In genomic region chr10:25016349-25017246, GRCh38 we compare ENCODE assay signal across 1 cellular context.
A peak's percentile ranks its signal among the peaks of the same experiment; 100 is the strongest.
TF ChIP-seq lines count a peak whose summit lies in the region.

A gene with protein sequence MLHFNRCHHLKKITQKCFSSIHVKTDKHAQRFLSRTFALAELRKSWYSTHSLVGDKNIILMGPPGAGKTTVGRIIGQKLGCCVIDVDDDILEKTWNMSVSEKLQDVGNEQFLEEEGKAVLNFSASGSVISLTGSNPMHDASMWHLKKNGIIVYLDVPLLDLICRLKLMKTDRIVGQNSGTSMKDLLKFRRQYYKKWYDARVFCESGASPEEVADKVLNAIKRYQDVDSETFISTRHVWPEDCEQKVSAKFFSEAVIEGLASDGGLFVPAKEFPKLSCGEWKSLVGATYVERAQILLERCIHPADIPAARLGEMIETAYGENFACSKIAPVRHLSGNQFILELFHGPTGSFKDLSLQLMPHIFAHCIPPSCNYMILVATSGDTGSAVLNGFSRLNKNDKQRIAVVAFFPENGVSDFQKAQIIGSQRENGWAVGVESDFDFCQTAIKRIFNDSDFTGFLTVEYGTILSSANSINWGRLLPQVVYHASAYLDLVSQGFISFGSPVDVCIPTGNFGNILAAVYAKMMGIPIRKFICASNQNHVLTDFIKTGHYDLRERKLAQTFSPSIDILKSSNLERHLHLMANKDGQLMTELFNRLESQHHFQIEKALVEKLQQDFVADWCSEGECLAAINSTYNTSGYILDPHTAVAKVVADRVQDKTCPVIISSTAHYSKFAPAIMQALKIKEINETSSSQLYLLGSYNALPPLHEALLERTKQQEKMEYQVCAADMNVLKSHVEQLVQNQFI (plus strand): TSS chr10:25016612. CDS start chr10:25023224, 6,612 bp downstream.

TF ChIP-seq in HepG2, 621 proteins besides CTCF, POLR2A, EP300 and RAD21 (continued from another document and continues in another):
- TF ChIP-seq, protein P1, sequence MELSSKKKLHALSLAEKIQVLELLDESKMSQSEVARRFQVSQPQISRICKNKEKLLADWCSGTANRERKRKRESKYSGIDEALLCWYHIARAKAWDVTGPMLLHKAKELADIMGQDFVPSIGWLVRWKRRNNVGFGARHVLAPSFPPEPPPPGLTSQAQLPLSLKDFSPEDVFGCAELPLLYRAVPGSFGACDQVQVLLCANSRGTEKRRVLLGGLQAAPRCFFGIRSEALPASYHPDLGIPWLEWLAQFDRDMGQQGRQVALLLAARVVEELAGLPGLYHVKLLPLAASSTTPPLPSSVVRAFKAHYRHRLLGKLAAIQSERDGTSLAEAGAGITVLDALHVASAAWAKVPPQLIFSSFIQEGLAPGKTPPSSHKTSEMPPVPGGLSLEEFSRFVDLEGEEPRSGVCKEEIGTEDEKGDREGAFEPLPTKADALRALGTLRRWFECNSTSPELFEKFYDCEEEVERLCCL (CRISPR knock-in tag; IDR thresholded peaks at IDR 0.05; ENCODE audit: borderline replicate concordance) = 0 out of 2 replicates have a peak, but pooled peaks have one; percentile 16
- peak; percentile 69; the same call in 1 of the 2 replicates for TF ChIP-seq FOXK1 (CRISPR knock-in tag; IDR thresholded peaks at IDR 0.05; ENCODE audit: borderline replicate concordance, low read depth)
- TF ChIP-seq, protein P2, sequence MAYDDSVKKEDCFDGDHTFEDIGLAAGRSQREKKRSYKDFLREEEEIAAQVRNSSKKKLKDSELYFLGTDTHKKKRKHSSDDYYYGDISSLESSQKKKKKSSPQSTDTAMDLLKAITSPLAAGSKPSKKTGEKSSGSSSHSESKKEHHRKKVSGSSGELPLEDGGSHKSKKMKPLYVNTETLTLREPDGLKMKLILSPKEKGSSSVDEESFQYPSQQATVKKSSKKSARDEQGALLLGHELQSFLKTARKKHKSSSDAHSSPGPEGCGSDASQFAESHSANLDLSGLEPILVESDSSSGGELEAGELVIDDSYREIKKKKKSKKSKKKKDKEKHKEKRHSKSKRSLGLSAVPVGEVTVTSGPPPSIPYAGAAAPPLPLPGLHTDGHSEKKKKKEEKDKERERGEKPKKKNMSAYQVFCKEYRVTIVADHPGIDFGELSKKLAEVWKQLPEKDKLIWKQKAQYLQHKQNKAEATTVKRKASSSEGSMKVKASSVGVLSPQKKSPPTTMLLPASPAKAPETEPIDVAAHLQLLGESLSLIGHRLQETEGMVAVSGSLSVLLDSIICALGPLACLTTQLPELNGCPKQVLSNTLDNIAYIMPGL (CRISPR knock-in tag; IDR thresholded peaks at IDR 0.05; ENCODE audit: borderline replicate concordance in 1 of 2, low read depth in 1 of 2) = peak; percentile 64 to 74
- peak; percentile 21; the same call in 1 of the 2 replicates for TF ChIP-seq CREB1 (IDR thresholded peaks at IDR 0.05)
- 0 out of 2 replicates have a peak, but pooled peaks have one; percentile 45 for TF ChIP-seq CREB1 (CRISPR knock-in tag; IDR thresholded peaks at IDR 0.05)
- TF ChIP-seq, protein P3, sequence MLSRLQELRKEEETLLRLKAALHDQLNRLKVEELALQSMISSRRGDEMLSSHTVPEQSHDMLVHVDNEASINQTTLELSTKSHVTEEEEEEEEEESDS (CRISPR knock-in tag; IDR thresholded peaks at IDR 0.05; ENCODE audit: borderline replicate concordance) = peak; percentile 79; the same call in 1 of the 2 replicates
- TF ChIP-seq ZFAT (CRISPR knock-in tag; conservative IDR thresholded peaks at IDR 0.05) = peak; percentile 92
- TF ChIP-seq ZBTB3 (CRISPR knock-in tag; IDR thresholded peaks at IDR 0.05; ENCODE audit: borderline replicate concordance, low read depth) = no peak
- peak; percentile 95; the same call in 1 of the 2 replicates for TF ChIP-seq ARHGAP35 (CRISPR knock-in tag; IDR thresholded peaks at IDR 0.05; ENCODE audit: borderline replicate concordance)
- peak; percentile 92 for TF ChIP-seq ZFX (CRISPR knock-in tag; IDR thresholded peaks at IDR 0.05; ENCODE audit: low read depth)
- TF ChIP-seq ZNF672 (CRISPR knock-in tag; IDR thresholded peaks at IDR 0.05) = no peak; the same call in 1 of the 2 replicates
- TF ChIP-seq ZFP36L1 (CRISPR knock-in tag; IDR thresholded peaks at IDR 0.05) = peak; percentile 93
- TF ChIP-seq ZNF562 (CRISPR knock-in tag; IDR thresholded peaks at IDR 0.05; ENCODE audit: borderline replicate concordance) = no peak; the same call in 1 of the 2 replicates
- peak; percentile 93 for TF ChIP-seq MXD4 (CRISPR knock-in tag; IDR thresholded peaks at IDR 0.05)
- peak; percentile 89; the same call in 1 of the 2 replicates for TF ChIP-seq ZNF891 (CRISPR knock-in tag; IDR thresholded peaks at IDR 0.05)
- TF ChIP-seq ZNF543 (CRISPR knock-in tag; IDR thresholded peaks at IDR 0.05) = peak; percentile 96; the same call in 1 of the 2 replicates
- TF ChIP-seq KAT7 (CRISPR knock-in tag; IDR thresholded peaks at IDR 0.05; ENCODE audit: borderline replicate concordance) = peak; percentile 73; the same call in 1 of the 2 replicates
- peak; percentile 79 for TF ChIP-seq RBM39 (IDR thresholded peaks at IDR 0.05; ENCODE audit: low read depth, low read length, poor library complexity, severe bottlenecking)
- no peak for TF ChIP-seq ATF7 (IDR thresholded peaks at IDR 0.05)
- TF ChIP-seq ATF7 (CRISPR knock-in tag; IDR thresholded peaks at IDR 0.05) = no peak
- TF ChIP-seq RBAK (CRISPR knock-in tag; IDR thresholded peaks at IDR 0.05) = no peak
- TF ChIP-seq ZFP1 (CRISPR knock-in tag; IDR thresholded peaks at IDR 0.05) = no peak
- TF ChIP-seq HNRNPLL (IDR thresholded peaks at IDR 0.05; ENCODE audit: low read depth, low read length, poor library complexity, severe bottlenecking) = peak; percentile 82
- TF ChIP-seq ZNF510 (CRISPR knock-in tag; IDR thresholded peaks at IDR 0.05; ENCODE audit: low read depth) = 0 out of 2 replicates have a peak, but pooled peaks have one; percentile 78
- peak; percentile 76; the same call in 1 of the 2 replicates for TF ChIP-seq ZNF430 (CRISPR knock-in tag; IDR thresholded peaks at IDR 0.05)
- TF ChIP-seq NR2F1 (CRISPR knock-in tag; IDR thresholded peaks at IDR 0.05) = no peak
- 0 out of 2 replicates have a peak, but pooled peaks have one; percentile 70 for TF ChIP-seq PAWR (CRISPR knock-in tag; IDR thresholded peaks at IDR 0.05; ENCODE audit: borderline replicate concordance)
- TF ChIP-seq ZNF446 (CRISPR knock-in tag; IDR thresholded peaks at IDR 0.05) = peak; percentile 98
- peak; percentile 95 for TF ChIP-seq CENPT (CRISPR knock-in tag; IDR thresholded peaks at IDR 0.05; ENCODE audit: low read depth)
- no peak for TF ChIP-seq CBX2 (IDR thresholded peaks at IDR 0.05; ENCODE audit: low read depth, low read length)
- TF ChIP-seq CBX2 (CRISPR knock-in tag; IDR thresholded peaks at IDR 0.05; ENCODE audit: low read depth) = peak; percentile 73; the same call in 1 of the 2 replicates
- TF ChIP-seq ZIK1 (CRISPR knock-in tag; IDR thresholded peaks at IDR 0.05; ENCODE audit: borderline replicate concordance, low read depth) = peak; percentile 97
- TF ChIP-seq, protein P4, sequence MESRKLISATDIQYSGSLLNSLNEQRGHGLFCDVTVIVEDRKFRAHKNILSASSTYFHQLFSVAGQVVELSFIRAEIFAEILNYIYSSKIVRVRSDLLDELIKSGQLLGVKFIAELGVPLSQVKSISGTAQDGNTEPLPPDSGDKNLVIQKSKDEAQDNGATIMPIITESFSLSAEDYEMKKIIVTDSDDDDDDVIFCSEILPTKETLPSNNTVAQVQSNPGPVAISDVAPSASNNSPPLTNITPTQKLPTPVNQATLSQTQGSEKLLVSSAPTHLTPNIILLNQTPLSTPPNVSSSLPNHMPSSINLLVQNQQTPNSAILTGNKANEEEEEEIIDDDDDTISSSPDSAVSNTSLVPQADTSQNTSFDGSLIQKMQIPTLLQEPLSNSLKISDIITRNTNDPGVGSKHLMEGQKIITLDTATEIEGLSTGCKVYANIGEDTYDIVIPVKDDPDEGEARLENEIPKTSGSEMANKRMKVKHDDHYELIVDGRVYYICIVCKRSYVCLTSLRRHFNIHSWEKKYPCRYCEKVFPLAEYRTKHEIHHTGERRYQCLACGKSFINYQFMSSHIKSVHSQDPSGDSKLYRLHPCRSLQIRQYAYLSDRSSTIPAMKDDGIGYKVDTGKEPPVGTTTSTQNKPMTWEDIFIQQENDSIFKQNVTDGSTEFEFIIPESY (CRISPR knock-in tag; IDR thresholded peaks at IDR 0.05) = no peak
- TF ChIP-seq RORA (CRISPR knock-in tag; IDR thresholded peaks at IDR 0.05) = no peak
- peak; percentile 78 for TF ChIP-seq ZNF44 (CRISPR knock-in tag; IDR thresholded peaks at IDR 0.05)
- TF ChIP-seq MZF1 (CRISPR knock-in tag; IDR thresholded peaks at IDR 0.05; ENCODE audit: borderline replicate concordance) = 0 out of 2 replicates have a peak, but pooled peaks have one; percentile 70
- TF ChIP-seq TBX3 (IDR thresholded peaks at IDR 0.05; ENCODE audit: borderline replicate concordance) = no peak
- TF ChIP-seq CHCHD3 (CRISPR knock-in tag; IDR thresholded peaks at IDR 0.05) = peak; percentile 97
- TF ChIP-seq, protein P5, sequence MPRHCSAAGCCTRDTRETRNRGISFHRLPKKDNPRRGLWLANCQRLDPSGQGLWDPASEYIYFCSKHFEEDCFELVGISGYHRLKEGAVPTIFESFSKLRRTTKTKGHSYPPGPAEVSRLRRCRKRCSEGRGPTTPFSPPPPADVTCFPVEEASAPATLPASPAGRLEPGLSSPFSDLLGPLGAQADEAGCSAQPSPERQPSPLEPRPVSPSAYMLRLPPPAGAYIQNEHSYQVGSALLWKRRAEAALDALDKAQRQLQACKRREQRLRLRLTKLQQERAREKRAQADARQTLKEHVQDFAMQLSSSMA (CRISPR knock-in tag; IDR thresholded peaks at IDR 0.05) = no peak
- peak; percentile 37; the same call in 1 of the 2 replicates for TF ChIP-seq ZKSCAN8 (CRISPR knock-in tag; IDR thresholded peaks at IDR 0.05; ENCODE audit: borderline replicate concordance)
- no peak; the same call in 1 of the 2 replicates for TF ChIP-seq KLF9 (CRISPR knock-in tag; IDR thresholded peaks at IDR 0.05; ENCODE audit: low read depth)
- TF ChIP-seq, protein P6, sequence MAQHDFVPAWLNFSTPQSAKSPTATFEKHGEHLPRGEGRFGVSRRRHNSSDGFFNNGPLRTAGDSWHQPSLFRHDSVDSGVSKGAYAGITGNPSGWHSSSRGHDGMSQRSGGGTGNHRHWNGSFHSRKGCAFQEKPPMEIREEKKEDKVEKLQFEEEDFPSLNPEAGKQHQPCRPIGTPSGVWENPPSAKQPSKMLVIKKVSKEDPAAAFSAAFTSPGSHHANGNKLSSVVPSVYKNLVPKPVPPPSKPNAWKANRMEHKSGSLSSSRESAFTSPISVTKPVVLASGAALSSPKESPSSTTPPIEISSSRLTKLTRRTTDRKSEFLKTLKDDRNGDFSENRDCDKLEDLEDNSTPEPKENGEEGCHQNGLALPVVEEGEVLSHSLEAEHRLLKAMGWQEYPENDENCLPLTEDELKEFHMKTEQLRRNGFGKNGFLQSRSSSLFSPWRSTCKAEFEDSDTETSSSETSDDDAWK (CRISPR knock-in tag; IDR thresholded peaks at IDR 0.05) = no peak
- TF ChIP-seq, protein P7, sequence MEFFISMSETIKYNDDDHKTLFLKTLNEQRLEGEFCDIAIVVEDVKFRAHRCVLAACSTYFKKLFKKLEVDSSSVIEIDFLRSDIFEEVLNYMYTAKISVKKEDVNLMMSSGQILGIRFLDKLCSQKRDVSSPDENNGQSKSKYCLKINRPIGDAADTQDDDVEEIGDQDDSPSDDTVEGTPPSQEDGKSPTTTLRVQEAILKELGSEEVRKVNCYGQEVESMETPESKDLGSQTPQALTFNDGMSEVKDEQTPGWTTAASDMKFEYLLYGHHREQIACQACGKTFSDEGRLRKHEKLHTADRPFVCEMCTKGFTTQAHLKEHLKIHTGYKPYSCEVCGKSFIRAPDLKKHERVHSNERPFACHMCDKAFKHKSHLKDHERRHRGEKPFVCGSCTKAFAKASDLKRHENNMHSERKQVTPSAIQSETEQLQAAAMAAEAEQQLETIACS (CRISPR knock-in tag; IDR thresholded peaks at IDR 0.05) = peak; percentile 82
- TF ChIP-seq NFYB (CRISPR knock-in tag; IDR thresholded peaks at IDR 0.05) = peak; percentile 76
- TF ChIP-seq ZNF839 (CRISPR knock-in tag; IDR thresholded peaks at IDR 0.05; ENCODE audit: borderline replicate concordance) = no peak
- TF ChIP-seq ZNF784 (CRISPR knock-in tag; IDR thresholded peaks at IDR 0.05; ENCODE audit: borderline replicate concordance) = peak; percentile 91
- TF ChIP-seq GRHL1 (CRISPR knock-in tag; conservative IDR thresholded peaks at IDR 0.05) = no peak
- TF ChIP-seq ZNF414 (CRISPR knock-in tag; IDR thresholded peaks at IDR 0.05) = peak; percentile 78; the same call in 1 of the 2 replicates
- peak; percentile 97; the same call in 1 of the 2 replicates for TF ChIP-seq ZNF670 (CRISPR knock-in tag; IDR thresholded peaks at IDR 0.05; ENCODE audit: borderline replicate concordance)
- peak; percentile 69 for TF ChIP-seq PHF20 (CRISPR knock-in tag; IDR thresholded peaks at IDR 0.05)
- peak; percentile 77 for TF ChIP-seq AHR (CRISPR knock-in tag; IDR thresholded peaks at IDR 0.05)
- peak; percentile 63; the same call in 1 of the 2 replicates for TF ChIP-seq ZNF598 (CRISPR knock-in tag; IDR thresholded peaks at IDR 0.05; ENCODE audit: borderline replicate concordance)
- TF ChIP-seq ZBTB1 (CRISPR knock-in tag; IDR thresholded peaks at IDR 0.05; ENCODE audit: borderline replicate concordance) = no peak
